ENCODE assay signal across 11 cellular contexts in the genomic region with DNA sequence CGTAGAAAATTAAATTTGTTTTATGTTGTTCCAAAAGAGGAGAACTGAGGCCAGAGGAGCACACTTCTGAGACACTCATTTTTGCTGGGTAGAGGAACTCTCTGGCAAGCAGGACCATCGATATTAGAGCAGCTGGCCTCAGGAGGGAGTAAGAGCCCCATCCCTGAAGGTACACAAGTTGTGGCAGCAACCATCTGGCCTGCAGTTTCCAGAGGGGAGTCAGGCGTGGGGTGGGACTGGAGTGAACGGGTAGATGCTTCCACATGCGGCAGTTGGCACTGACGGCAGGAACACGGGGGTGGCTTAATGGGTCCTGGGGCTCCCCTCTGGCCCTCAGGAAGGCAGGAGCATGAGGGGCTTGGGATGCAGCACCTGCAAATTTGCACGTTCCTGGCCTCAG. TPM values are rescaled to one million over a fixed set of nuclear protein-coding genes. Genes with fewer than 3 reads are reported as not detected.
A peak's percentile ranks its signal among the peaks of the same experiment; 100 is the strongest.
DNase-seq lines count a peak whose midpoint lies in the region; ATAC-seq, FAIRE-seq and TF ChIP-seq lines count a peak whose summit lies in the region.
"Had no signal": no experiment of that assay in that cellular context is flagged by ENCODE, and none has a peak within 500 bp of the region (broad histone marks: within the 10 kb centered on the region; RNA-seq: fewer than 3 reads in every experiment).

No MANE protein-coding gene starts in this region.

- H3K27me3 ChIP-seq in DND-41 (ENCODE audit: insufficient read depth, low read length, poor library complexity): no peaks in the 10 kb centered on the region
- H3K27me3 ChIP-seq in keratinocyte (ENCODE audit: control insufficient read depth, extremely low read depth, insufficient read depth, low read length): no peaks in the 10 kb centered on the region
- peaks cover 0 to 23% (median 0%) of the 10 kb centered on the region in 3 donors for H3K27me3 ChIP-seq in stomach

- FAIRE-seq in keratinocyte (lab: Jason Lieb, UNC): no peak

- TF ChIP-seq POLR2A in stomach (IDR thresholded peaks at IDR 0.05): no peak

- CTCF ChIA-PET in HEK293 (lab: Yijun Ruan, JAX): interaction anchor here (0.6 to 4.9 kb wide), 4 partner anchors 26 to 69 kb away, joined by 3 to 37 read pairs (median 5); no protein-coding TSS in a partner anchor
- CTCF ChIA-PET in activated CD4-positive, alpha-beta memory T cell treated with anti-CD3 and anti-CD28 coated beads, Interleukin-2, amount 10 ng/mL, durations not matched to agents 7 days and 5 days (lab: Charles Lee): interaction anchor here (0.8 to 2.6 kb wide), 4 partner anchors 17 to 35 kb away, joined by 3 to 11 read pairs (median 7); no protein-coding TSS in a partner anchor

- 56 to 76% (median 67%) methylated on average over 4 to 8 of the region's 8 CpGs for WGBS in stomach, 5 donors

- peaks cover 8% of the 10 kb centered on the region; the same call in 1 of the 2 replicates for H4K20me1 ChIP-seq in DND-41 (ENCODE audit: insufficient read depth, low read length)
- no peaks in the 10 kb centered on the region for H4K20me1 ChIP-seq in keratinocyte (ENCODE audit: control insufficient read depth, extremely low read depth, insufficient read depth, low read length)

- no peak overlapping the region for H3K9ac ChIP-seq in DND-41 (ENCODE audit: low read depth, low read length)
- no peak overlapping the region for H3K9ac ChIP-seq in keratinocyte (ENCODE audit: control insufficient read depth, extremely low read depth, insufficient read depth, low read length)

- TF ChIP-seq CTCF in DND-41 (IDR thresholded peaks at IDR 0.05; ENCODE audit: borderline replicate concordance, extremely low read depth, low read length, poor library complexity, severe bottlenecking) (peak; percentile 34), HEK293 (tag by site-specific recombination; IDR thresholded peaks at IDR 0.05) (no peak), keratinocyte (optimal IDR thresholded peaks at IDR 0.05 in 1 of 3, IDR thresholded peaks at IDR 0.05 in 1 of 3, conservative IDR thresholded peaks at IDR 0.05 in 1 of 3; ENCODE audit: extremely low read depth in 1 of 3, insufficient read depth in 2 of 3, low read length in 3 of 3) (peak; percentile 9 to 57 (median 22)), coronary artery (IDR thresholded peaks at IDR 0.05) (no peak), stomach (IDR thresholded peaks at IDR 0.05) (no peak)

- peaks cover 87% of the 10 kb centered on the region for H3K36me3 Mint-ChIP-seq in activated CD4-positive, alpha-beta memory T cell treated with anti-CD3 and anti-CD28 coated beads, Interleukin-2, amount 10 ng/mL, durations not matched to agents 7 days and 5 days (ENCODE audit: low read depth)

- peaks cover 23% of the 10 kb centered on the region for H3K79me2 ChIP-seq in DND-41 (ENCODE audit: insufficient read depth, low read length)
- no peaks in the 10 kb centered on the region for H3K79me2 ChIP-seq in keratinocyte (ENCODE audit: control insufficient read depth, insufficient read depth, low read length)

- H3K27ac ChIP-seq in DND-41 (ENCODE audit: low read length) (no peak overlapping the region), HEK293 (ENCODE audit: extremely low read depth, low read depth, low read length) (no peak overlapping the region), keratinocyte (ENCODE audit: control insufficient read depth, insufficient read depth, low read length) (no peak overlapping the region), coronary artery (no peak overlapping the region), stomach (no peak overlapping the region)
- H3K27ac ChIP-seq: dorsolateral prefrontal cortex had no signal

- no peak for TF ChIP-seq EP300 in stomach (IDR thresholded peaks at IDR 0.05)

- H3K9me3 ChIP-seq in DND-41 (ENCODE audit: insufficient read depth, low read length, severe bottlenecking) (no peaks in the 10 kb centered on the region), HEK293 (ENCODE audit: control insufficient read depth, insufficient read depth, low read depth, low read length) (no peaks in the 10 kb centered on the region), keratinocyte (ENCODE audit: control insufficient read depth, low read depth, low read length) (no peaks in the 10 kb centered on the region), stomach (no peaks in the 10 kb centered on the region)

- DNase-seq in DND-41: no peak
- DNase-seq in activated CD4-positive, alpha-beta memory T cell treated with anti-CD3 and anti-CD28 coated beads, Interleukin-2, amount 10 ng/mL, durations not matched to agents 7 days and 5 days: no peak
- no peak for DNase-seq in keratinocyte (ENCODE audit: low read depth, low spot score)
- no peak for DNase-seq in coronary artery (ENCODE audit: low spot score)
- DNase-seq in stomach: no peak
- DNase-seq: dorsolateral prefrontal cortex; stimulated activated naive CD4-positive, alpha-beta T cell treated with Interleukin-2 at 50 U/mL for 16 hours had no signal

- no peak overlapping the region for H3K4me3 ChIP-seq in DND-41 (ENCODE audit: low read depth in 1 of 2, low read length in 2 of 2)
- no peak overlapping the region for H3K4me3 ChIP-seq in HEK293 (ENCODE audit: low read depth, low read length)
- no peak overlapping the region for H3K4me3 ChIP-seq in keratinocyte (ENCODE audit: control insufficient read depth in 2 of 3, extremely low read depth in 1 of 3, insufficient read depth in 2 of 3, low read depth in 1 of 3, low read length in 3 of 3)
- no peak overlapping the region for H3K4me3 ChIP-seq in coronary artery
- no peak overlapping the region for H3K4me3 ChIP-seq in stomach
- H3K4me3 ChIP-seq: dorsolateral prefrontal cortex had no signal

- peak overlapping the region; percentile 93 for H3K27ac Mint-ChIP-seq in activated CD4-positive, alpha-beta memory T cell treated with anti-CD3 and anti-CD28 coated beads, Interleukin-2, amount 10 ng/mL, durations not matched to agents 7 days and 5 days

- H3K4me3 Mint-ChIP-seq in activated CD4-positive, alpha-beta memory T cell treated with anti-CD3 and anti-CD28 coated beads, Interleukin-2, amount 10 ng/mL, durations not matched to agents 7 days and 5 days: no peak overlapping the region

- H3K4me2 ChIP-seq in DND-41 (ENCODE audit: insufficient read depth, low read length) (no peak overlapping the region), keratinocyte (ENCODE audit: control insufficient read depth, extremely low read depth, insufficient read depth, low read depth, low read length) (no peak overlapping the region)

- intact Hi-C loops in stomach (cut with DNase I; ENCODE audit: low total_unique reads): no loop called here

- no peaks in the 10 kb centered on the region for H3K27me3 Mint-ChIP-seq in activated CD4-positive, alpha-beta memory T cell treated with anti-CD3 and anti-CD28 coated beads, Interleukin-2, amount 10 ng/mL, durations not matched to agents 7 days and 5 days

- dilution Hi-C loops in keratinocyte (cut with MboI; ENCODE audit: extremely low pct_ligation_motif_present, low sequenced_read_pairs): no loop called here

- ATAC-seq in DND-41 (ENCODE audit: insufficient read depth, low read depth): no peak
- ATAC-seq in GM21786 (IDR thresholded peaks at IDR 0.05; ENCODE audit: unreplicated experiment): no peak
- ATAC-seq: sciatic nerve had no signal

- peaks cover 34% of the 10 kb centered on the region for H3K4me1 ChIP-seq in DND-41 (ENCODE audit: insufficient read depth, low read length)
- H3K4me1 ChIP-seq in HEK293 (ENCODE audit: control insufficient read depth, insufficient read depth, low read length): no peaks in the 10 kb centered on the region
- H3K4me1 ChIP-seq in keratinocyte (ENCODE audit: control insufficient read depth, extremely low read depth, insufficient read depth, low read length): peaks cover 24% of the 10 kb centered on the region
- H3K4me1 ChIP-seq in stomach: peaks cover 0 to 36% (median 12%) of the 10 kb centered on the region in 4 donors

- H3K9me1 ChIP-seq in keratinocyte (ENCODE audit: control insufficient read depth, extremely low read depth, insufficient read depth, low read length): no peaks in the 10 kb centered on the region

- H3K36me3 ChIP-seq in DND-41 (ENCODE audit: insufficient read depth, low read length) (peaks cover 61% of the 10 kb centered on the region), HEK293 (ENCODE audit: control insufficient read depth in 2 of 2, insufficient read depth in 1 of 2, low read length in 2 of 2) (no peaks in the 10 kb centered on the region), keratinocyte (ENCODE audit: control insufficient read depth in 2 of 2, extremely low read depth in 1 of 2, insufficient read depth in 2 of 2, low read length in 2 of 2) (peaks cover 14 to 19% of the 10 kb centered on the region in 2 experiments), stomach (peaks cover 0 to 12% (median 2%) of the 10 kb centered on the region in 4 donors)

- H3K9me3 Mint-ChIP-seq in activated CD4-positive, alpha-beta memory T cell treated with anti-CD3 and anti-CD28 coated beads, Interleukin-2, amount 10 ng/mL, durations not matched to agents 7 days and 5 days: peaks cover 10% of the 10 kb centered on the region

- H2AFZ ChIP-seq in DND-41 (ENCODE audit: low read depth, low read length) (no peak overlapping the region), keratinocyte (ENCODE audit: control insufficient read depth, low read length) (no peak overlapping the region)

- H3K4me1 Mint-ChIP-seq in activated CD4-positive, alpha-beta memory T cell treated with anti-CD3 and anti-CD28 coated beads, Interleukin-2, amount 10 ng/mL, durations not matched to agents 7 days and 5 days: peaks cover 91% of the 10 kb centered on the region

- POLR2A ChIA-PET in HEK293 (lab: Yijun Ruan, JAX): interaction anchor here (0.5 kb wide), 1 partner anchor 1878 kb away, joined by 7 read pairs; no protein-coding TSS in a partner anchor
- POLR2A ChIA-PET in activated CD4-positive, alpha-beta memory T cell treated with anti-CD3 and anti-CD28 coated beads, Interleukin-2, amount 10 ng/mL, durations not matched to agents 7 days and 5 days (lab: Charles Lee): interaction anchor here (1.3 to 5.5 kb wide), 3 partner anchors 13 to 26 kb away, joined by 3 to 150 read pairs (median 5); a partner anchor contains a TSS

RNA-seq across cellular contexts. Expression of a gene that starts 13.2 kb away (rescaled TPM):
- 1 to 10 TPM; 3.4 to 3.9 TPM for total RNA-seq in activated CD4-positive, alpha-beta memory T cell treated with anti-CD3 and anti-CD28 coated beads, Interleukin-2, amount 10 ng/mL, durations not matched to agents 7 days and 5 days
- polyA plus RNA-seq in keratinocyte (not detected in 3 replicates), stomach (under 1 TPM in 2 of 3 donors, not detected in 1; 0.05 to 0.12 TPM)
- not detected for polyA plus RNA-seq in keratinocyte (2011; ENCODE audit: low read depth)
- not detected in 2 replicates for polyA plus RNA-seq in keratinocyte (2011; cell fraction: cytosol; rRNA removed)
- not detected in 2 replicates for polyA plus RNA-seq in keratinocyte (2011; cell fraction: nucleus; rRNA removed)
- not detected in 2 replicates for polyA plus RNA-seq in keratinocyte (2012; ENCODE audit: low replicate concordance)
- not detected in 3 replicates for polyA minus RNA-seq in keratinocyte
- polyA minus RNA-seq in keratinocyte (2011; cell fraction: cytosol; rRNA and poly(A)+ RNA removed): not detected
- polyA minus RNA-seq in keratinocyte (2011; cell fraction: nucleus; rRNA and poly(A)+ RNA removed): not detected in 2 replicates
- under 1 TPM in 1 of 5 donors, not detected in 4; 0.37 TPM for total RNA-seq in stomach
- total RNA-seq: HT1080, sciatic nerve had no signal

RNA-seq across cellular contexts. Expression of a gene that starts 18.6 kb away (rescaled TPM):
- 1,000 to 10,000 TPM in 1 of 2 experiments, 100 to 1,000 TPM in 1; 984 to 1,005 TPM for total RNA-seq in activated CD4-positive, alpha-beta memory T cell treated with anti-CD3 and anti-CD28 coated beads, Interleukin-2, amount 10 ng/mL, durations not matched to agents 7 days and 5 days
- 71.9 to 128 TPM (median 78.6 TPM) in 3 replicates for polyA plus RNA-seq in keratinocyte
- polyA plus RNA-seq in keratinocyte (2011; ENCODE audit: low read depth): 13.8 TPM
- 107 and 165 TPM in 2 replicates for polyA plus RNA-seq in keratinocyte (2011; cell fraction: cytosol; rRNA removed)
- polyA plus RNA-seq in keratinocyte (2011; cell fraction: nucleus; rRNA removed): 80.3 and 118 TPM in 2 replicates
- polyA plus RNA-seq in keratinocyte (2012; ENCODE audit: low replicate concordance): 55.6 and 168 TPM in 2 replicates
- polyA minus RNA-seq in keratinocyte: 69.1 to 336 TPM (median 108 TPM) in 3 replicates
- 111 TPM for polyA minus RNA-seq in keratinocyte (2011; cell fraction: cytosol; rRNA and poly(A)+ RNA removed)
- 35.8 and 45.0 TPM in 2 replicates for polyA minus RNA-seq in keratinocyte (2011; cell fraction: nucleus; rRNA and poly(A)+ RNA removed)
- 10 to 100 TPM in 3 of 5 donors, 1 to 10 TPM in 2; 1.8 to 50.4 (median 14.2) TPM for total RNA-seq in stomach
- 10 to 100 TPM; 17.6 to 23.8 (median 22.8) TPM for polyA plus RNA-seq in stomach

RNA-seq across cellular contexts. Expression of a gene that starts 37.4 kb away (rescaled TPM):
- total RNA-seq in activated CD4-positive, alpha-beta memory T cell treated with anti-CD3 and anti-CD28 coated beads, Interleukin-2, amount 10 ng/mL, durations not matched to agents 7 days and 5 days: 10 to 100 TPM; 10.2 to 10.3 TPM
- polyA plus RNA-seq in keratinocyte: 17.1 to 28.2 TPM (median 25.4 TPM) in 3 replicates
- 5.9 TPM for polyA plus RNA-seq in keratinocyte (2011; ENCODE audit: low read depth)
- 16.4 and 20.3 TPM in 2 replicates for polyA plus RNA-seq in keratinocyte (2011; cell fraction: cytosol; rRNA removed)
- 76.5 and 95.8 TPM in 2 replicates for polyA plus RNA-seq in keratinocyte (2011; cell fraction: nucleus; rRNA removed)
- 13.1 and 26.3 TPM in 2 replicates for polyA plus RNA-seq in keratinocyte (2012; ENCODE audit: low replicate concordance)
- 12.5 to 42.9 TPM (median 15.4 TPM) in 3 replicates for polyA minus RNA-seq in keratinocyte
- 27.2 TPM for polyA minus RNA-seq in keratinocyte (2011; cell fraction: cytosol; rRNA and poly(A)+ RNA removed)
- 26.8 and 29.2 TPM in 2 replicates for polyA minus RNA-seq in keratinocyte (2011; cell fraction: nucleus; rRNA and poly(A)+ RNA removed)
- 10 to 100 TPM in 1 of 5 donors, 1 to 10 TPM in 2, under 1 TPM in 1, not detected in 1; 0.45 to 10.4 (median 3.0) TPM for total RNA-seq in stomach
- 1 to 10 TPM; 2.3 to 4.5 (median 4.1) TPM for polyA plus RNA-seq in stomach

RNA-seq across cellular contexts. Expression of a gene that starts 56.8 kb away (rescaled TPM):
- 100 to 1,000 TPM; 114 to 126 TPM for total RNA-seq in activated CD4-positive, alpha-beta memory T cell treated with anti-CD3 and anti-CD28 coated beads, Interleukin-2, amount 10 ng/mL, durations not matched to agents 7 days and 5 days
- 0.05 to 0.12 TPM (median 0.06 TPM) in 3 replicates for polyA plus RNA-seq in keratinocyte
- polyA plus RNA-seq in keratinocyte (2011; ENCODE audit: low read depth): not detected
- polyA plus RNA-seq in keratinocyte (2011; cell fraction: cytosol; rRNA removed): 0.02 TPM in 1 of 2 replicates, not detected in the other
- polyA plus RNA-seq in keratinocyte (2011; cell fraction: nucleus; rRNA removed): 0.09 TPM in 1 of 2 replicates, not detected in the other
- polyA plus RNA-seq in keratinocyte (2012; ENCODE audit: low replicate concordance): not detected in 2 replicates
- not detected in 3 replicates for polyA minus RNA-seq in keratinocyte
- polyA minus RNA-seq in keratinocyte (2011; cell fraction: cytosol; rRNA and poly(A)+ RNA removed): not detected
- polyA minus RNA-seq in keratinocyte (2011; cell fraction: nucleus; rRNA and poly(A)+ RNA removed): not detected in 2 replicates
- total RNA-seq in stomach: 10 to 100 TPM in 2 of 5 donors, 1 to 10 TPM in 2, not detected in 1; 4.2 to 77.0 (median 12.5) TPM
- 1 to 10 TPM; 1.9 to 6.0 (median 5.0) TPM for polyA plus RNA-seq in stomach

Comparison
In these comparisons a context has a peak if more than half of its experiments do, and no peak if none do; other contexts are left out.
1. CTCF ChIP-seq: peak in DND-41 (single experiment) and keratinocyte (3 of 3); none in HEK293 (single experiment), coronary artery (single experiment) and stomach (0 of 7).
2. RNA of a gene that starts 18.6 kb away (total RNA-seq): 984 to 1,005 TPM in activated CD4-positive, alpha-beta memory T cell treated with anti-CD3 and anti-CD28 coated beads, Interleukin-2, amount 10 ng/mL, durations not matched to agents 7 days and 5 days; 1.8 to 50.4 TPM in stomach; every median in the first group is over 10 times any median in the second.